In the genomic region with DNA sequence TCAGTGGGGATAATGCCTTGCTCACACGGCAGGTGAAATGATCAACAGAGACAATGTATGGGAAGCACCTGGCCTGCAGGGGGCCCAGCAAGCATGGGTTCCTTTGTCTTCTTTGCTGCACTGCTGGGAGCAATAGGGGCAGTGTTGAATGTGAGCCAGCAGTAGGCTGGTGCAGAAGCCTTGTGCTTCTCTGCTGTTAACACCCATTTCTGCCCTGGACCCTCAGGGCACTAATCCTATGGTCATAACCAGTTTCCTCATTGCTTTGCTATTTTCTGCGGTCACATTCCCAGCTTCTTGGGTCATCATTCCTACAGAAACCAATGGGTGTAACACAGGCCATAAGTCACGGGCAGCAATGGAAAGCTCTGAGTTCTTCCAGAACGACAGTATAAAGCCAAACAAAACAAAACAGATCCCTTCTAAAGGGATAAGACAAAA, we compare ENCODE assay signal across 8 cellular contexts. TPM values are rescaled to one million over a fixed set of nuclear protein-coding genes. Genes with fewer than 3 reads are reported as not detected.
DNase-seq lines count a peak whose midpoint lies in the region; ATAC-seq and TF ChIP-seq lines count a peak whose summit lies in the region.

No MANE protein-coding gene starts in this region.

- H3K27me3 ChIP-seq in WERI-Rb-1 (ENCODE audit: insufficient read depth, low read depth, severe bottlenecking) (no peaks in the 10 kb centered on the region), right lobe of liver (no peaks in the 10 kb centered on the region)

- H3K36me3 ChIP-seq in WERI-Rb-1 (no peaks in the 10 kb centered on the region), right lobe of liver (no peaks in the 10 kb centered on the region)

- peak; percentile 89 for TF ChIP-seq CTCF in WERI-Rb-1 (IDR thresholded peaks at IDR 0.05; ENCODE audit: low read depth, low read length)
- peak; percentile 37 to 55 (median 44) for TF ChIP-seq CTCF in right lobe of liver (IDR thresholded peaks at IDR 0.05)

- no peak for TF ChIP-seq POLR2A in right lobe of liver (IDR thresholded peaks at IDR 0.05)

- DNase-seq in Caki2 (ENCODE audit: low read depth) (peak; percentile 97), HPDE6-E6E7 (ENCODE audit: extremely low spot score) (peak; percentile 87), WERI-Rb-1 (peak; percentile 75), right lobe of liver (peak in 2 of 3 donors; percentile 33 to 53)
- no peak for DNase-seq in activated T-cell treated with anti-CD3 and anti-CD28 coated beads, Interleukin-2, amount 50 U/mL, for 1 hour

- H3K9me3 ChIP-seq in WERI-Rb-1 (ENCODE audit: severe bottlenecking) = no peaks in the 10 kb centered on the region
- H3K9me3 ChIP-seq in right lobe of liver = no peaks in the 10 kb centered on the region

- H3K4me3 ChIP-seq in WERI-Rb-1 (ENCODE audit: low read depth, low read length) (no peak overlapping the region), right lobe of liver (no peak overlapping the region)

- no peak overlapping the region for H3K27ac ChIP-seq in WERI-Rb-1
- no peak overlapping the region for H3K27ac ChIP-seq in right lobe of liver

- in situ Hi-C loops in Caki2 (cut with HindIII; ENCODE audit: low pct_unique_long_range_greater_than_20kb, low sequenced_read_pairs) = no loop called here

- intact Hi-C loops in right lobe of liver (cut with DNase I) = loop anchor here in 1 of 2 donors (10.0 kb wide), 1 partner anchor 68 kb away; no protein-coding TSS in a partner anchor

- whole genome bisulfite sequencing in right lobe of liver (ENCODE audit: insufficient coverage, low coverage, low lambda C conversion rate, missing lambda C conversion rate) = 49% methylated on average over 4 of the region's 4 CpGs

- H3K4me1 ChIP-seq in right lobe of liver = peaks cover 0 to 3% (median 1%) of the 10 kb centered on the region in 4 donors

- ATAC-seq in right lobe of liver (peak; percentile 61 to 77 (median 62)), GM21447 (IDR thresholded peaks at IDR 0.05; ENCODE audit: unreplicated experiment) (no peak), HG02973 (IDR thresholded peaks at IDR 0.05; ENCODE audit: unreplicated experiment) (no peak), HG02623 (IDR thresholded peaks at IDR 0.05; ENCODE audit: unreplicated experiment) (no peak)

RNA-seq across cellular contexts. Expression of a gene that starts 10.9 kb away (rescaled TPM):
- total RNA-seq in Caki2 (2014; rRNA removed; shearing (Covaris generic); ENCODE audit: low replicate concordance) = not detected in 2 replicates
- 1 to 10 TPM in 1 of 6 experiments, under 1 TPM in 4, not detected in 1; 0.22 to 2.3 (median 0.86) TPM for total RNA-seq in right lobe of liver

RNA-seq across cellular contexts. Expression of a gene that starts 44.5 kb away (rescaled TPM):
- 0.67 and 3.9 TPM in 2 replicates for total RNA-seq in Caki2 (2014; rRNA removed; shearing (Covaris generic); ENCODE audit: low replicate concordance)
- total RNA-seq in right lobe of liver = 1 to 10 TPM; 4.2 to 9.4 (median 6.6) TPM

Comparison
In these comparisons a context has a peak if more than half of its experiments do, and no peak if none do; other contexts are left out.
1. ATAC-seq: peak in right lobe of liver (4 of 4); none in GM21447 (single experiment), HG02973 (single experiment) and HG02623 (single experiment).